In genomic region chr2:178522950-178523595, GRCh38 we compare ENCODE assay signal across 8 cellular contexts. TPM values are rescaled to one million over a fixed set of nuclear protein-coding genes. Genes with fewer than 3 reads are reported as not detected.
DNase-seq lines count a peak whose midpoint lies in the region; ATAC-seq and TF ChIP-seq lines count a peak whose summit lies in the region.

No MANE protein-coding gene starts in this region.

- peak overlapping the region; percentile 98 for H3K4me3 Mint-ChIP-seq in nephron progenitor cell

- TF ChIP-seq CTCF in fibroblast of villous mesenchyme (IDR thresholded peaks at IDR 0.05; ENCODE audit: insufficient read depth, low read depth, low read length) (peak; percentile 90), nephron progenitor cell (IDR thresholded peaks at IDR 0.05) (peak; percentile 66)

- peak overlapping the region; percentile 92 for H3K27ac Mint-ChIP-seq in nephron progenitor cell

- H3K4me1 Mint-ChIP-seq in nephron progenitor cell, result peaks cover 9% of the 10 kb centered on the region

- peaks cover 20% of the 10 kb centered on the region for H3K9me3 Mint-ChIP-seq in nephron progenitor cell

- peaks cover 28% of the 10 kb centered on the region for H3K36me3 Mint-ChIP-seq in nephron progenitor cell (ENCODE audit: low read depth)

- DNase-seq in COLO668 (lab: John Stamatoyannopoulos, UW; ENCODE audit: unreplicated experiment), result peak; percentile 55
- DNase-seq in HT1080 (ENCODE audit: low read depth), result peak; percentile 90
- DNase-seq in RKO (ENCODE audit: low spot score), result peak; percentile 81
- DNase-seq in activated effector memory CD4-positive, alpha-beta T cell treated with Interleukin-2 at 50 U/mL for 16 hours, result peak; percentile 70
- DNase-seq in fibroblast of villous mesenchyme (ENCODE audit: low read depth), result peak; percentile 89
- peak; percentile 83 for DNase-seq in nephron progenitor cell
- DNase-seq in stimulated activated naive CD8-positive, alpha-beta T cell treated with anti-CD3 and anti-CD28 coated beads, Interleukin-15, Interleukin-2, amounts not matched to agents 100 U/mL and 50 U/mL, for 24 hours, result peak; percentile 83

- no peaks in the 10 kb centered on the region for H3K27me3 Mint-ChIP-seq in nephron progenitor cell (ENCODE audit: low read depth, poor library complexity)

- peak; percentile 92 for ATAC-seq in GM19455 (IDR thresholded peaks at IDR 0.05; ENCODE audit: unreplicated experiment)
- ATAC-seq in stimulated activated naive CD8-positive, alpha-beta T cell treated with anti-CD3 and anti-CD28 coated beads, Interleukin-15, Interleukin-2, amounts not matched to agents 100 U/mL and 50 U/mL, for 24 hours, result peak; percentile 87

- H3K4me3 ChIP-seq in fibroblast of villous mesenchyme (ENCODE audit: low read depth, low read length), result peak overlapping the region; percentile 65

RNA-seq across cellular contexts. Expression of gene PLEKHA3, which starts 42.8 kb away (rescaled TPM):
- 14.1 and 23.1 TPM in 2 replicates for total RNA-seq in HT1080 (2014; rRNA removed; shearing (Covaris generic))
- 12.3 and 18.3 TPM in 2 replicates for polyA plus RNA-seq in HT1080 (2015; cell fraction: cytosol; rRNA removed)
- polyA plus RNA-seq in HT1080 (2015; cell fraction: nucleus; rRNA removed), result 6.2 and 10.9 TPM in 2 replicates
- total RNA-seq in fibroblast of villous mesenchyme, result 8.4 and 8.6 TPM in 2 replicates

RNA-seq across cellular contexts. Expression of gene FKBP7, which starts 44.7 kb away (rescaled TPM):
- total RNA-seq in HT1080 (2014; rRNA removed; shearing (Covaris generic)), result 21.0 and 22.2 TPM in 2 replicates
- polyA plus RNA-seq in HT1080 (2015; cell fraction: cytosol; rRNA removed), result 11.4 and 13.5 TPM in 2 replicates
- 12.4 and 13.0 TPM in 2 replicates for polyA plus RNA-seq in HT1080 (2015; cell fraction: nucleus; rRNA removed)
- total RNA-seq in fibroblast of villous mesenchyme, result 31.2 and 38.9 TPM in 2 replicates

Comparison
In these comparisons a context has a peak if more than half of its experiments do, and no peak if none do; other contexts are left out.
1. Peak in every context shown above with its lines: DNase-seq, ATAC-seq and H3K4me3 ChIP-seq.